ENCODE assay signal across 8 cellular contexts in the genomic region with DNA sequence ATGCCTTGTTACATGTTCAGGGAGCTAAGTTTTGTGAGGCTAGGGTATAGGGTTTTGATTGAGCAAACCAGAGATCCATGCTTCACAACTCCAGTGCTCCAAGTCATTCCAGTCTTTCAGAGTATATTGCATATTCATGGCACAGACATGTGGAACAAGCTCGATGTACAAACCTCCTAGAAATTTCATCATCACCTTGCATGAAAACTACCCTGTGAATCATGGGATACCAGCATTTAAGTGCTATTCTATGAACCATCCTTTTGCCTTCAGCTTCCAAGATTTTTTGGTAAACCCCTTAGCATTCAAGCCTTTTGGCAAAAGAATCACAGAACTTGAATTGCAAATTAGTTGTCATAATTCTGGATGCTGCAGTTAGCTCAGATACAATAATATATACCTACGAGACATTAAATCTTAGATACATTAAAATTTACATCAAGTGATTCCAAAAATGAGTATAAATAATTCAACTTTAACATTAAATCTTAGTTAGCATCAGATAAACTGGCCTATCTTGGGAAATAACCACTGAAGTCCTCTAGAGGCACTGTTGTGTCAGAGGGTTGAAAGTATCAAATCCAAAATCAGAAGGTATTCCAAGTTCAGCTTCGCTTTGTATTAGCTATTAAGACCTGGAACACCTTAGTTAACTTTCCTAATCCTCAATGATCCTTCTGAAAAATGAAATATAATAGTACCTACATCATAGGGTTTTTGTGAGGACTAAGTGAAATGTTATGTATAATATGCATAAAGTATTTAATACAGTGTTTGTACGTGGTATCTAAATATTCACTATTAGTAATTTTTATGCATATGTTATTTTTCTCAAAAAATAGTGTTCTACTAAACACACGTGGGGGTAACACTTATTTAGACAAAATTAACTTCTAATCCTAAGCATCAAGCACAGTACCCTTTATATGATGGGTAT. TPM values are rescaled to one million over a fixed set of nuclear protein-coding genes. Genes with fewer than 3 reads are reported as not detected.
DNase-seq lines count a peak whose midpoint lies in the region; ATAC-seq and TF ChIP-seq lines count a peak whose summit lies in the region.

No MANE protein-coding gene starts in this region.

- no peaks in the 10 kb centered on the region for H3K9me3 ChIP-seq in AG04450 (ENCODE audit: control insufficient read depth, insufficient read depth, low read length)

- no peaks in the 10 kb centered on the region for H3K36me3 Mint-ChIP-seq in activated naive CD8-positive, alpha-beta T cell treated with anti-CD3 and anti-CD28 coated beads, Interleukin-2, amount 50 U/mL, for 24 hours (ENCODE audit: low read depth)

- H3K4me3 ChIP-seq in AG04450 (ENCODE audit: low read depth, low read length) = no peak overlapping the region

- peak; percentile 72 for ATAC-seq in GM21367 (IDR thresholded peaks at IDR 0.05; ENCODE audit: unreplicated experiment)
- ATAC-seq in activated naive CD8-positive, alpha-beta T cell treated with anti-CD3 and anti-CD28 coated beads, Interleukin-2, amount 50 U/mL, for 24 hours = no peak

- H3K4me1 Mint-ChIP-seq in activated naive CD8-positive, alpha-beta T cell treated with anti-CD3 and anti-CD28 coated beads, Interleukin-2, amount 50 U/mL, for 24 hours = no peaks in the 10 kb centered on the region

- no peak overlapping the region for H3K4me3 Mint-ChIP-seq in activated naive CD8-positive, alpha-beta T cell treated with anti-CD3 and anti-CD28 coated beads, Interleukin-2, amount 50 U/mL, for 24 hours

- H3K27me3 Mint-ChIP-seq in activated naive CD8-positive, alpha-beta T cell treated with anti-CD3 and anti-CD28 coated beads, Interleukin-2, amount 50 U/mL, for 24 hours = peaks cover 3% of the 10 kb centered on the region

- DNase-seq in AG04450 (ENCODE audit: low read depth, low spot score) (no peak), RKO (ENCODE audit: low spot score) (peak; percentile 45), globus pallidus (ENCODE audit: low spot score) (peak; percentile 16), Ammon's horn (ENCODE audit: low spot score) (no peak), caudate nucleus (lab: John Stamatoyannopoulos, UW) (no peak)
- no peak for DNase-seq in activated effector memory CD4-positive, alpha-beta T cell treated with anti-CD3 and anti-CD28 coated beads, Interleukin-2, amount 50 U/mL, for 16 hours
- no peak for DNase-seq in activated naive CD8-positive, alpha-beta T cell treated with anti-CD3 and anti-CD28 coated beads, Interleukin-2, amount 50 U/mL, for 24 hours

- H3K27me3 ChIP-seq in AG04450 (ENCODE audit: control insufficient read depth, insufficient read depth, low read length) = no peaks in the 10 kb centered on the region

- POLR2A ChIA-PET in AG04450 (lab: Yijun Ruan, JAX) = no interaction called here

- TF ChIP-seq CTCF in AG04450 (IDR thresholded peaks at IDR 0.05; ENCODE audit: low read depth, low read length) = peak; percentile 59

- no peaks in the 10 kb centered on the region for H3K9me3 Mint-ChIP-seq in activated naive CD8-positive, alpha-beta T cell treated with anti-CD3 and anti-CD28 coated beads, Interleukin-2, amount 50 U/mL, for 24 hours

- no peak overlapping the region for H3K27ac Mint-ChIP-seq in activated naive CD8-positive, alpha-beta T cell treated with anti-CD3 and anti-CD28 coated beads, Interleukin-2, amount 50 U/mL, for 24 hours

- H3K27ac ChIP-seq in AG04450 (ENCODE audit: low read depth, low read length) (no peak overlapping the region), caudate nucleus (ENCODE audit: low read depth, low read length) (no peak overlapping the region)

- CTCF ChIA-PET in AG04450 (lab: Charles Lee) = interaction anchor here (0.6 to 1.2 kb wide), 10 partner anchors 8 to 265 kb away, joined by 3 to 5 read pairs (median 3); no protein-coding TSS in a partner anchor

RNA-seq across cellular contexts. Expression of a gene that starts 55.5 kb away (rescaled TPM):
- 0.83 and 1.1 TPM in 2 replicates for polyA plus RNA-seq in AG04450 (2011; rRNA removed)
- 1.5 and 1.6 TPM in 2 replicates for polyA minus RNA-seq in AG04450 (2011; rRNA and poly(A)+ RNA removed)

Comparison
In these comparisons a context has a peak if more than half of its experiments do, and no peak if none do; other contexts are left out.
1. DNase-seq: peak in RKO (single experiment) and globus pallidus (single experiment); none in AG04450 (single experiment), activated effector memory CD4-positive, alpha-beta T cell treated with anti-CD3 and anti-CD28 coated beads, Interleukin-2, amount 50 U/mL, for 16 hours (single experiment), Ammon's horn (single experiment), activated naive CD8-positive, alpha-beta T cell treated with anti-CD3 and anti-CD28 coated beads, Interleukin-2, amount 50 U/mL, for 24 hours (single experiment) and caudate nucleus (0 of 61).